In genomic region chr20:58650181-58650775, GRCh38 we compare ENCODE assay signal across 8 cellular contexts. TPM values are rescaled to one million over a fixed set of nuclear protein-coding genes. Genes with fewer than 3 reads are reported as not detected.
DNase-seq lines count a peak whose midpoint lies in the region; ATAC-seq and TF ChIP-seq lines count a peak whose summit lies in the region.

No MANE protein-coding gene starts in this region.

- POLR2A ChIA-PET in MCF 10A (lab: Yijun Ruan, JAX) = interaction anchor here (0.6 to 4.9 kb wide), 37 partner anchors 9 to 1272 kb away, joined by 3 to 57 read pairs (median 5); partner anchors contain the start of genes ATP5F1E, GNAS, NELFCD and NPEPL1

- ATAC-seq in stimulated activated naive B cell treated with anti-CD40 and anti-IgM and Interleukin-4, amounts not matched to agents 10 μg/mL and 1 μg/mL and 100 μg/mL, for 72 hours (replicated peaks) = peak; percentile 31 to 38

- H3K27me3 Mint-ChIP-seq in CD14-positive monocyte (ENCODE audit: low read depth in 3 of 3) (peaks cover 15 to 16% (median 15%) of the 10 kb centered on the region in 3 donors), MCF 10A (ENCODE audit: insufficient read depth, unreplicated experiment) (no peaks in the 10 kb centered on the region)
- H3K27me3 Mint-ChIP-seq in stimulated activated naive B cell treated with anti-CD40 and anti-IgM and Interleukin-4, amounts not matched to agents 10 μg/mL and 1 μg/mL and 100 μg/mL, for 72 hours = no peaks in the 10 kb centered on the region

- DNase-seq in CD14-positive monocyte (ENCODE audit: low spot score) (no peak), H7 (peak; percentile 90), T follicular helper cell (ENCODE audit: low read depth) (peak; percentile 24), MCF 10A (ENCODE audit: unreplicated experiment) (no peak), left kidney (ENCODE audit: low read depth, low spot score) (peak; percentile 53), posterior vena cava (ENCODE audit: low spot score) (no peak), A172 (ENCODE audit: low spot score) (no peak)
- peak; percentile 17 for DNase-seq in stimulated activated naive B cell treated with anti-CD40 and anti-IgM and Interleukin-4, amounts not matched to agents 10 μg/mL and 1 μg/mL and 100 μg/mL, for 72 hours

- H3K36me3 Mint-ChIP-seq in CD14-positive monocyte (peaks cover 0 to 2% of the 10 kb centered on the region in 2 donors), MCF 10A (ENCODE audit: insufficient read depth, unreplicated experiment) (peaks cover 21% of the 10 kb centered on the region)
- peaks cover 6 to 17% of the 10 kb centered on the region in 2 donors for H3K36me3 Mint-ChIP-seq in stimulated activated naive B cell treated with anti-CD40 and anti-IgM and Interleukin-4, amounts not matched to agents 10 μg/mL and 1 μg/mL and 100 μg/mL, for 72 hours

- H3K4me1 Mint-ChIP-seq in CD14-positive monocyte (peaks cover 17% of the 10 kb centered on the region), MCF 10A (ENCODE audit: insufficient read depth, unreplicated experiment) (peaks cover 24% of the 10 kb centered on the region)
- peaks cover 4 to 18% of the 10 kb centered on the region in 2 donors for H3K4me1 Mint-ChIP-seq in stimulated activated naive B cell treated with anti-CD40 and anti-IgM and Interleukin-4, amounts not matched to agents 10 μg/mL and 1 μg/mL and 100 μg/mL, for 72 hours

- H3K27ac Mint-ChIP-seq in CD14-positive monocyte = peak overlapping the region in 6 of 7 donors; percentile 96 to 99 (median 98)
- peak overlapping the region; percentile 99 for H3K27ac Mint-ChIP-seq in MCF 10A (ENCODE audit: low read depth, unreplicated experiment)
- peak overlapping the region; percentile 93 for H3K27ac Mint-ChIP-seq in stimulated activated naive B cell treated with anti-CD40 and anti-IgM and Interleukin-4, amounts not matched to agents 10 μg/mL and 1 μg/mL and 100 μg/mL, for 72 hours

- peak overlapping the region; percentile 96 to 97 for H3K4me3 Mint-ChIP-seq in CD14-positive monocyte
- H3K4me3 Mint-ChIP-seq in MCF 10A (ENCODE audit: unreplicated experiment) = peak overlapping the region; percentile 96
- peak overlapping the region; percentile 92 to 93 for H3K4me3 Mint-ChIP-seq in stimulated activated naive B cell treated with anti-CD40 and anti-IgM and Interleukin-4, amounts not matched to agents 10 μg/mL and 1 μg/mL and 100 μg/mL, for 72 hours

- intact Hi-C loops in CD14-positive monocyte (cut with micrococcal nuclease) (loop anchor here (5.0 to 10.0 kb wide), 6 partner anchors 197 to 395 kb away; partner anchors contain the start of genes VAPB (in 2 of the 2), PRELID3B (in 1 of the 2) and RAB22A (in 1 of the 2)), MCF 10A (cut with micrococcal nuclease) (loop anchor here (5.0 kb wide), 2 partner anchors 202 to 343 kb away; partner anchors contain the start of genes GNAS, GNAS-AS1 and RAB22A), posterior vena cava (cut with DNase I) (loop anchor here in 1 of 2 donors (2.0 kb wide), 1 partner anchor 43 kb away; the partner anchor contains the start of gene NPEPL1)

- BruUV-seq in MCF 10A (replicated peaks; lab: Mats Ljungman, UMichigan) = no TSS peak

- peaks cover 0 to 6% (median 0%) of the 10 kb centered on the region in 7 donors for H3K9me3 Mint-ChIP-seq in CD14-positive monocyte
- H3K9me3 Mint-ChIP-seq in MCF 10A (ENCODE audit: unreplicated experiment) = no peaks in the 10 kb centered on the region
- H3K9me3 Mint-ChIP-seq in stimulated activated naive B cell treated with anti-CD40 and anti-IgM and Interleukin-4, amounts not matched to agents 10 μg/mL and 1 μg/mL and 100 μg/mL, for 72 hours = no peaks in the 10 kb centered on the region

- peaks cover 9% of the 10 kb centered on the region for H3K27me3 ChIP-seq in H7 (ENCODE audit: control insufficient read depth, insufficient read depth, low read length)

- TF ChIP-seq CTCF in CD14-positive monocyte (IDR thresholded peaks at IDR 0.05) = no peak
- TF ChIP-seq CTCF in MCF 10A (IDR thresholded peaks at IDR 0.05; ENCODE audit: unreplicated experiment) = peak; percentile 27

- CTCF ChIA-PET in MCF 10A (lab: Yijun Ruan, JAX) = interaction anchor here (0.6 to 2.0 kb wide), 11 partner anchors 8 to 1438 kb away, joined by 3 to 15 read pairs (median 3); partner anchors contain the start of genes GNAS, GNAS-AS1 and NPEPL1

- no peaks in the 10 kb centered on the region for H3K36me3 ChIP-seq in H7 (replicated peaks; ENCODE audit: control insufficient read depth, insufficient read depth, low read length)

- H3K4me3 ChIP-seq in H7 (ENCODE audit: insufficient read depth, low read depth, low read length) = peak overlapping the region; percentile 96

RNA-seq across cellular contexts. Expression of gene STX16, which starts 0.8 kb away (rescaled TPM):
- 10 to 100 TPM; 15.6 to 27.4 TPM for polyA plus RNA-seq in CD14-positive monocyte
- 18.4 and 30.7 TPM in 2 replicates for total RNA-seq in H7 (2014; rRNA removed; shearing (Covaris generic))
- total RNA-seq in MCF 10A (2022) = 93.3 and 108 TPM in 2 replicates
- 10 to 100 TPM; 38.7 to 41.5 TPM for total RNA-seq in posterior vena cava
- 10.9 and 13.5 TPM in 2 replicates for total RNA-seq in A172 (2014; rRNA removed; shearing (Covaris generic))

RNA-seq across cellular contexts. Expression of gene NPEPL1, which starts 42.3 kb away (rescaled TPM):
- 10 to 100 TPM; 37.6 to 39.6 TPM for polyA plus RNA-seq in CD14-positive monocyte
- total RNA-seq in H7 (2014; rRNA removed; shearing (Covaris generic)) = 30.9 and 33.8 TPM in 2 replicates
- 23.4 and 25.8 TPM in 2 replicates for total RNA-seq in MCF 10A (2022)
- 10 to 100 TPM; 28.5 to 31.4 TPM for total RNA-seq in posterior vena cava
- total RNA-seq in A172 (2014; rRNA removed; shearing (Covaris generic)) = 5.9 and 7.2 TPM in 2 replicates

Comparison
In these comparisons a context has a peak if more than half of its experiments do, and no peak if none do; other contexts are left out.
1. DNase-seq: peak in H7 (single experiment), T follicular helper cell (single experiment), left kidney (single experiment) and stimulated activated naive B cell treated with anti-CD40 and anti-IgM and Interleukin-4, amounts not matched to agents 10 μg/mL and 1 μg/mL and 100 μg/mL, for 72 hours (single experiment); none in CD14-positive monocyte (single experiment), MCF 10A (single experiment), posterior vena cava (single experiment) and A172 (single experiment).
2. Peak in every context shown above with its lines, with median percentiles within 50 percentile points of each other: H3K27ac Mint-ChIP-seq and H3K4me3 Mint-ChIP-seq.